18 cellular contexts compared by ENCODE assay signal in genomic region chr20:38209736-38210405, GRCh38. TPM values are rescaled to one million over a fixed set of nuclear protein-coding genes. Genes with fewer than 3 reads are reported as not detected.
DNase-seq lines count a peak whose midpoint lies in the region; ATAC-seq, FAIRE-seq and TF ChIP-seq lines count a peak whose summit lies in the region.
"Had no signal": no experiment of that assay in that cellular context is flagged by ENCODE, and none has a peak within 500 bp of the region (broad histone marks: within the 10 kb centered on the region; RNA-seq: fewer than 3 reads in every experiment).

No MANE protein-coding gene starts in this region.

- intact Hi-C loops in left ventricle myocardium inferior (cut with micrococcal nuclease) = no loop called here
- intact Hi-C loops in Right ventricle myocardium inferior (cut with DNase I) = no loop called here

- no peak for FAIRE-seq in RCC 7860 (lab: Jason Lieb, UNC)
- FAIRE-seq: endothelial cell of umbilical vein had no signal

- ATAC-seq in Right ventricle myocardium inferior (no peak), HG03175 (IDR thresholded peaks at IDR 0.05; ENCODE audit: unreplicated experiment) (no peak)
- ATAC-seq: activated CD8-positive, alpha-beta T cell treated with anti-CD3 and anti-CD28 coated beads, Interleukin-2, amount 10 ng/mL, durations not matched to agents 7 days and 5 days had no signal

- peaks cover 41% of the 10 kb centered on the region for H3K4me1 ChIP-seq in left ventricle myocardium inferior
- H3K4me1 ChIP-seq: body of pancreas had no signal

- H3K27ac ChIP-seq in left ventricle myocardium inferior (replicated peaks) (peak overlapping the region; percentile 79), temporal lobe (ENCODE audit: low read depth, low read length) (peak overlapping the region; percentile 45)
- H3K27ac ChIP-seq: body of pancreas had no signal

- DNase-seq in left ventricle myocardium inferior (no peak), Right ventricle myocardium inferior (ENCODE audit: missing footprints) (no peak), RCC 7860 (ENCODE audit: low spot score) (peak; percentile 53), glomerular visceral epithelial cell (ENCODE audit: extremely low spot score) (peak; percentile 34), hepatic stellate cell (ENCODE audit: low spot score) (no peak), NCI-H1930 (lab: John Stamatoyannopoulos, UW) (no peak)
- DNase-seq: activated CD8-positive, alpha-beta T cell treated with anti-CD3 and anti-CD28 coated beads, Interleukin-2, amount 10 ng/mL, durations not matched to agents 7 days and 5 days; activated naive CD8-positive, alpha-beta T cell treated with anti-CD3 and anti-CD28 coated beads, Interleukin-2, amount 10 ng/mL, durations not matched to agents 7 days and 5 days; body of pancreas; DMS 273 treated with DMSO at 0.1 percent for 48 hours; KBM-7; midbrain; NCI-H1092 treated with DMSO at 0.1 percent for 48 hours; NCI-H2107; NCI-H69 had no signal

- TF ChIP-seq CTCF in left ventricle myocardium inferior (IDR thresholded peaks at IDR 0.05; ENCODE audit: borderline replicate concordance) = no peak

- peaks cover 16% of the 10 kb centered on the region for H3K9me3 ChIP-seq in left ventricle myocardium inferior (replicated peaks)
- H3K9me3 ChIP-seq: body of pancreas had no signal

- no peak overlapping the region for H3K4me3 ChIP-seq in left ventricle myocardium inferior
- H3K4me3 ChIP-seq: body of pancreas had no signal

- no peaks in the 10 kb centered on the region for H3K27me3 ChIP-seq in left ventricle myocardium inferior (ENCODE audit: low read depth)
- H3K27me3 ChIP-seq: body of pancreas had no signal

- no peaks in the 10 kb centered on the region for H3K36me3 ChIP-seq in left ventricle myocardium inferior

RNA-seq across cellular contexts. Expression of gene TGM2, which starts 44.8 kb away (rescaled TPM):
- total RNA-seq in left ventricle myocardium inferior (846 TPM), Right ventricle myocardium inferior (581 TPM), temporal lobe (5.7 TPM)

RNA-seq across cellular contexts. Expression of gene KIAA1755, which starts 50.7 kb away (rescaled TPM):
- total RNA-seq in left ventricle myocardium inferior (7.1 TPM), Right ventricle myocardium inferior (7.9 TPM), temporal lobe (2.5 TPM)
- total RNA-seq: activated CD8-positive, alpha-beta T cell treated with anti-CD3 and anti-CD28 coated beads, Interleukin-2, amount 10 ng/mL, durations not matched to agents 7 days and 5 days; activated naive CD8-positive, alpha-beta T cell treated with anti-CD3 and anti-CD28 coated beads, Interleukin-2, amount 10 ng/mL, durations not matched to agents 7 days and 5 days had no signal

Comparison
In these comparisons a context has a peak if more than half of its experiments do, and no peak if none do; other contexts are left out.
1. DNase-seq: peak in RCC 7860 (single experiment) and glomerular visceral epithelial cell (single experiment); none in left ventricle myocardium inferior (single experiment), Right ventricle myocardium inferior (single experiment), hepatic stellate cell (single experiment) and NCI-H1930 (0 of 2).
2. RNA of gene TGM2, which starts 44.8 kb away (total RNA-seq): 846 TPM in left ventricle myocardium inferior (single experiment) and 581 TPM in Right ventricle myocardium inferior (single experiment); 5.7 TPM in temporal lobe (single experiment); every median in the first group is over 10 times any median in the second.